In genomic region chr4:15234101-15234500, GRCh38 we compare ENCODE assay signal across 10 cellular contexts.
DNase-seq lines count a peak whose midpoint lies in the region; ATAC-seq and TF ChIP-seq lines count a peak whose summit lies in the region.
"Had no signal": no experiment of that assay in that cellular context is flagged by ENCODE, and none has a peak within 500 bp of the region (broad histone marks: within the 10 kb centered on the region; RNA-seq: fewer than 3 reads in every experiment).

No MANE protein-coding gene starts in this region.

- CTCF ChIA-PET in A673 (lab: Charles Lee), result interaction anchor here (1.4 kb wide), 1 partner anchor 223 kb away, joined by 9 read pairs; no protein-coding TSS in a partner anchor

- H3K4me1 ChIP-seq in A673 (ENCODE audit: insufficient read depth, low read length, poor library complexity, severe bottlenecking) (peaks cover 25% of the 10 kb centered on the region), adrenal gland (replicated peaks in 1 of 2) (peaks cover 8 to 23% of the 10 kb centered on the region in 2 donors)

- H3K9me3 ChIP-seq in A673 (ENCODE audit: low read depth, low read length, poor library complexity, severe bottlenecking) (no peaks in the 10 kb centered on the region), adrenal gland (replicated peaks in 1 of 3) (no peaks in the 10 kb centered on the region)

- H3K27me3 ChIP-seq in A673 (replicated peaks; ENCODE audit: insufficient read depth, low read depth, low read length, poor library complexity) (no peaks in the 10 kb centered on the region), adrenal gland (no peaks in the 10 kb centered on the region)

- no TSS peak for BruUV-seq in A673 (replicated peaks; lab: Mats Ljungman, UMichigan)

- H3K4me3 ChIP-seq in A673 (ENCODE audit: low read depth, low read length, poor library complexity, severe bottlenecking) (no peak overlapping the region), adrenal gland (no peak overlapping the region)

- DNase-seq in A673 (ENCODE audit: low spot score), result peak; percentile 32
- DNase-seq in HPDE6-E6E7 (ENCODE audit: extremely low spot score), result peak; percentile 26
- peak in 5 of 7 donors; percentile 19 to 46 (median 20) for DNase-seq in adrenal gland
- DNase-seq in medulla oblongata (ENCODE audit: extremely low spot score), result peak; percentile 27
- no peak for DNase-seq in NCI-H2107 (lab: John Stamatoyannopoulos, UW)
- DNase-seq in SKM-1 treated with dmso at 0.1 percent for 144 hours (lab: John Stamatoyannopoulos, UW; ENCODE audit: unreplicated experiment), result no peak
- DNase-seq in NCI-H1092 (lab: John Stamatoyannopoulos, UW), result no peak
- DNase-seq: activated CD4-positive, alpha-beta T cell treated with anti-CD3 and anti-CD28 coated beads for 1 hour; DMS53 had no signal

- POLR2A ChIA-PET in A673 (lab: Charles Lee; ENCODE audit: low non-redundant PET), result no interaction called here

- H3K36me3 ChIP-seq in A673 (ENCODE audit: insufficient read depth, low read length, poor library complexity, severe bottlenecking) (no peaks in the 10 kb centered on the region), adrenal gland (replicated peaks in 1 of 2) (no peaks in the 10 kb centered on the region)

- TF ChIP-seq CTCF in A673 (conservative IDR thresholded peaks at IDR 0.05; ENCODE audit: low read depth, low read length), result no peak
- no peak for TF ChIP-seq CTCF in adrenal gland (IDR thresholded peaks at IDR 0.05)

- ATAC-seq in HG03196 (IDR thresholded peaks at IDR 0.05; ENCODE audit: unreplicated experiment), result no peak

- 26 to 40% (median 35%) methylated on average over 5 of the region's 5 CpGs for WGBS in adrenal gland, 4 donors

- intact Hi-C loops in A673 (cut with micrococcal nuclease; ENCODE audit: unreplicated experiment) (no loop called here), adrenal gland (cut with DNase I) (loop anchor here (5.0 to 10.0 kb wide), 3 partner anchors 161 to 421 kb away; partner anchors contain the start of gene FBXL5 (in 1 of the 2))

- H3K27ac ChIP-seq in A673 (ENCODE audit: low read depth, low read length, poor library complexity, severe bottlenecking), result no peak overlapping the region
- peak overlapping the region in 2 of 5 donors; percentile 4 to 9 for H3K27ac ChIP-seq in adrenal gland

- no peak for TF ChIP-seq POLR2A in adrenal gland (IDR thresholded peaks at IDR 0.05)

Comparison
In these comparisons a context has a peak if more than half of its experiments do, and no peak if none do; other contexts are left out.
1. DNase-seq: peak in A673 (single experiment), HPDE6-E6E7 (single experiment), adrenal gland (5 of 7) and medulla oblongata (single experiment); none in NCI-H2107 (single experiment), SKM-1 treated with dmso at 0.1 percent for 144 hours (single experiment) and NCI-H1092 (single experiment).